32 cellular contexts compared by ENCODE assay signal in genomic region chr1:43140010-43140409, GRCh38. TPM values are rescaled to one million over a fixed set of nuclear protein-coding genes. Genes with fewer than 3 reads are reported as not detected.
DNase-seq lines count a peak whose midpoint lies in the region; ATAC-seq, FAIRE-seq and TF ChIP-seq lines count a peak whose summit lies in the region.
"Had no signal": no experiment of that assay in that cellular context is flagged by ENCODE, and none has a peak within 500 bp of the region (broad histone marks: within the 10 kb centered on the region; RNA-seq: fewer than 3 reads in every experiment).

No MANE protein-coding gene starts in this region.

- FAIRE-seq in HepG2 (lab: Jason Lieb, UNC) = no peak
- FAIRE-seq: A549, D721Med had no signal

- POLR2A ChIA-PET in HepG2 (lab: Yijun Ruan, JAX) = no interaction called here
- POLR2A ChIA-PET in HEK293 (lab: Yijun Ruan, JAX) = no interaction called here

- no peak for DNase-seq in HepG2 (ENCODE audit: low spot score)
- DNase-seq in right lobe of liver = no peak
- no peak for DNase-seq in testis
- no peak for DNase-seq in NCI-H69 (lab: John Stamatoyannopoulos, UW)
- DNase-seq: 8988T; ACHN; AML-193; BE2C; C1 segment of cervical spinal cord; Caco-2; Calu3; CD4-positive, alpha-beta memory T cell; CD4-positive, alpha-beta T cell; CD4-positive, CD25-positive, alpha-beta regulatory T cell; CD8-positive, alpha-beta memory T cell; CD8-positive, alpha-beta T cell; COR-L47; DMS 273 treated with DMSO at 0.1 percent for 48 hours; DMS153; DMS53; DMS79; DMS79 treated with DMSO at 0.1 percent for 48 hours; DND-41; EL had no signal

- intact Hi-C loops in HepG2 (cut with micrococcal nuclease; ENCODE audit: unreplicated experiment) = no loop called here
- intact Hi-C loops in right lobe of liver (cut with DNase I) = no loop called here
- intact Hi-C loops in testis (cut with DNase I; ENCODE audit: low total_unique reads) = no loop called here

- TF ChIP-seq CTCF in HepG2 (CRISPR knock-in tag; IDR thresholded peaks at IDR 0.05) (no peak), right lobe of liver (IDR thresholded peaks at IDR 0.05) (no peak), HEK293 (tag by site-specific recombination; IDR thresholded peaks at IDR 0.05) (no peak), testis (IDR thresholded peaks at IDR 0.05) (no peak)

- H3K36me3 ChIP-seq in HepG2 (replicated peaks in 1 of 2; ENCODE audit: control insufficient read depth in 1 of 2, insufficient read depth in 2 of 2, low read length in 2 of 2) (no peaks in the 10 kb centered on the region), right lobe of liver (no peaks in the 10 kb centered on the region), HEK293 (ENCODE audit: control insufficient read depth in 2 of 2, insufficient read depth in 1 of 2, low read length in 2 of 2) (peaks cover 0 to under 1% of the 10 kb centered on the region in 2 experiments; a peak in 1 of 3 replicates), testis (ENCODE audit: low read depth, missing control alignments) (no peaks in the 10 kb centered on the region)
- H3K36me3 ChIP-seq: BE2C; BLaER1; BLaER1 treated with 17β-estradiol and CSF1 and Interleukin-3, amounts not matched to agents 10 nM and 100 nM had no signal

- H3K27ac ChIP-seq in HepG2 (ENCODE audit: extremely low read length, insufficient read depth, low read length) (no peak overlapping the region), right lobe of liver (no peak overlapping the region), HEK293 (ENCODE audit: extremely low read depth, low read depth, low read length) (no peak overlapping the region), testis (peak overlapping the region; percentile 51 to 63)
- H3K27ac ChIP-seq: 22Rv1; A549; BLaER1; BLaER1 treated with 17β-estradiol and CSF1 and Interleukin-3, amounts not matched to agents 10 nM and 100 nM; C4-2B had no signal

- H4K20me1 ChIP-seq in HepG2 (ENCODE audit: insufficient read depth, low read length) = no peaks in the 10 kb centered on the region; the same call in 1 of the 2 replicates
- H4K20me1 ChIP-seq: BLaER1; BLaER1 treated with 17β-estradiol and CSF1 and Interleukin-3, amounts not matched to agents 10 nM and 100 nM had no signal

- H3K4me3 ChIP-seq in HepG2 (replicated peaks in 1 of 3; ENCODE audit: insufficient read depth in 1 of 3, low read depth in 2 of 3, low read length in 3 of 3) = no peak overlapping the region
- H3K4me3 ChIP-seq in right lobe of liver = no peak overlapping the region
- no peak overlapping the region for H3K4me3 ChIP-seq in HEK293 (ENCODE audit: low read depth, low read length)
- no peak overlapping the region for H3K4me3 ChIP-seq in testis
- H3K4me3 ChIP-seq: A549; BLaER1; BLaER1 treated with 17β-estradiol and CSF1 and Interleukin-3, amounts not matched to agents 10 nM and 100 nM had no signal

- H3K4me1 ChIP-seq in HepG2 (ENCODE audit: insufficient read depth, low read length) (0 out of 2 replicates have a peak, but pooled peaks cover 7% of the 10 kb centered on the region), right lobe of liver (no peaks in the 10 kb centered on the region), HEK293 (ENCODE audit: control insufficient read depth, insufficient read depth, low read length) (no peaks in the 10 kb centered on the region), testis (peaks cover 12% of the 10 kb centered on the region)
- H3K4me1 ChIP-seq: BE2C, BLaER1, Caco-2 had no signal

- ATAC-seq in HepG2 (no peak), right lobe of liver (no peak), GM21360 (IDR thresholded peaks at IDR 0.05; ENCODE audit: unreplicated experiment) (no peak)
- ATAC-seq: A549; CD8-positive, alpha-beta T cell had no signal

- no peak overlapping the region for H3K9ac ChIP-seq in HepG2 (ENCODE audit: insufficient read depth, low read depth, low read length)
- H3K9ac ChIP-seq: BLaER1; BLaER1 treated with 17β-estradiol and CSF1 and Interleukin-3, amounts not matched to agents 10 nM and 100 nM had no signal

- CTCF ChIA-PET in HepG2 (lab: Yijun Ruan, JAX; ENCODE audit: low intra/inter-chr PET ratio, low total read pairs) (no interaction called here), HEK293 (lab: Yijun Ruan, JAX) (no interaction called here)

- no peaks in the 10 kb centered on the region for H3K79me2 ChIP-seq in HepG2 (ENCODE audit: insufficient read depth, low read length)

- TF ChIP-seq EP300 in HepG2 (IDR thresholded peaks at IDR 0.05; ENCODE audit: low read depth in 2 of 2, low read length in 2 of 2) = no peak
- no peak for TF ChIP-seq EP300 in HepG2 (CRISPR knock-in tag; IDR thresholded peaks at IDR 0.05; ENCODE audit: borderline replicate concordance)

- TF ChIP-seq POLR2A in HepG2 (IDR thresholded peaks at IDR 0.05; ENCODE audit: insufficient read depth in 1 of 2, low read depth in 2 of 2, low read length in 2 of 2) = no peak
- no peak for TF ChIP-seq POLR2A in right lobe of liver (IDR thresholded peaks at IDR 0.05)
- TF ChIP-seq POLR2A in testis (IDR thresholded peaks at IDR 0.05) = no peak

- no peak overlapping the region for H2AFZ ChIP-seq in HepG2 (ENCODE audit: low read length)

- H3K9me3 ChIP-seq in HepG2 (ENCODE audit: low read length) (peaks cover 7% of the 10 kb centered on the region), right lobe of liver (no peaks in the 10 kb centered on the region), HEK293 (ENCODE audit: control insufficient read depth, insufficient read depth, low read depth, low read length) (no peaks in the 10 kb centered on the region), testis (no peaks in the 10 kb centered on the region)
- H3K9me3 ChIP-seq: A549, BE2C, BLaER1 had no signal

- TF ChIP-seq RAD21 in HepG2 (CRISPR knock-in tag; IDR thresholded peaks at IDR 0.05) = no peak

- no TSS peak for BruUV-seq in HepG2 (replicated peaks; lab: Mats Ljungman, UMichigan)

- in situ Hi-C loops in HepG2 (cut with HindIII; ENCODE audit: extremely low pct_ligation_motif_present, low pct_unique_long_range_greater_than_20kb) = no loop called here

- H3K4me2 ChIP-seq in HepG2 (ENCODE audit: low read depth, low read length) = no peak overlapping the region
- H3K4me2 ChIP-seq: A549; BLaER1; BLaER1 treated with 17β-estradiol and CSF1 and Interleukin-3, amounts not matched to agents 10 nM and 100 nM had no signal

- H3K27me3 ChIP-seq in HepG2 (ENCODE audit: control insufficient read depth in 1 of 2, insufficient read depth in 2 of 2, low read length in 2 of 2) = no peaks in the 10 kb centered on the region
- no peaks in the 10 kb centered on the region for H3K27me3 ChIP-seq in right lobe of liver
- H3K27me3 ChIP-seq in testis = no peaks in the 10 kb centered on the region
- H3K27me3 ChIP-seq: BE2C; BLaER1; BLaER1 treated with 17β-estradiol and CSF1 and Interleukin-3, amounts not matched to agents 10 nM and 100 nM had no signal

RNA-seq across cellular contexts. Expression of gene EBNA1BP2, which starts 32.1 kb away (rescaled TPM):
- total RNA-seq in HepG2 (2016; rRNA removed; fragmentation: Illumina TruSeq; extraction: Trizol) = 102 and 134 TPM in 2 replicates
- 16.7 and 17.1 TPM in 2 replicates for total RNA-seq in HepG2 (2016; cell fraction: cytosol; rRNA removed; fragmentation: Illumina TruSeq; extraction: Trizol; ENCODE audit: low read depth)
- 105 and 136 TPM in 2 replicates for total RNA-seq in HepG2 (2016; cell fraction: insoluble cytoplasmic fraction; rRNA removed; fragmentation: Illumina TruSeq; extraction: Trizol)
- 31.7 and 33.4 TPM in 2 replicates for total RNA-seq in HepG2 (2016; cell fraction: membrane; rRNA removed; fragmentation: Illumina TruSeq; extraction: Trizol)
- total RNA-seq in HepG2 (2016; cell fraction: nucleus; rRNA removed; fragmentation: Illumina TruSeq; extraction: Trizol) = 41.1 and 51.6 TPM in 2 replicates
- 24.7 and 27.1 TPM in 2 replicates for polyA plus RNA-seq in HepG2 (2011; rRNA removed)
- 24.4 and 26.5 TPM in 2 replicates for polyA plus RNA-seq in HepG2 (2011; cell fraction: cytosol; rRNA removed)
- 21.8 and 28.1 TPM in 2 replicates for polyA plus RNA-seq in HepG2 (2011; cell fraction: nucleus; rRNA removed)
- 40.9 and 45.7 TPM in 2 replicates for polyA plus RNA-seq in HepG2 (2012)
- polyA plus RNA-seq in HepG2 (2016; cell fraction: cytosol; fragmentation: Illumina TruSeq; extraction: Trizol; ENCODE audit: low read depth) = 18.1 TPM in 2 replicates
- 152 and 154 TPM in 2 replicates for polyA plus RNA-seq in HepG2 (2016; cell fraction: insoluble cytoplasmic fraction; fragmentation: Illumina TruSeq; extraction: Trizol; ENCODE audit: low read depth)
- 27.7 and 29.2 TPM in 2 replicates for polyA plus RNA-seq in HepG2 (2016; cell fraction: membrane; fragmentation: Illumina TruSeq; extraction: Trizol; ENCODE audit: low read depth)
- polyA plus RNA-seq in HepG2 (2016; cell fraction: nucleus; fragmentation: Illumina TruSeq; extraction: Trizol; ENCODE audit: insufficient read depth, low read depth) = 78.7 and 80.9 TPM in 2 replicates
- 14.2 and 38.3 TPM in 2 replicates for polyA minus RNA-seq in HepG2 (2011; rRNA and poly(A)+ RNA removed; ENCODE audit: low replicate concordance)
- 8.6 and 11.5 TPM in 2 replicates for polyA minus RNA-seq in HepG2 (2011; cell fraction: cytosol; rRNA and poly(A)+ RNA removed)
- 33.0 and 36.7 TPM in 2 replicates for polyA minus RNA-seq in HepG2 (2011; cell fraction: nucleus; rRNA and poly(A)+ RNA removed)
- 100 to 1,000 TPM in 1 of 6 experiments, 10 to 100 TPM in 5; 45.7 to 108 (median 61.4) TPM for total RNA-seq in right lobe of liver
- 10 to 100 TPM; 74.0 to 81.7 TPM for total RNA-seq in testis
- polyA plus RNA-seq in testis (ENCODE audit: insufficient read depth, low read depth, low replicate concordance) = 87.9 TPM

RNA-seq across cellular contexts. Expression of gene CFAP57, which starts 32.1 kb away (rescaled TPM):
- total RNA-seq in HepG2 (2016; rRNA removed; fragmentation: Illumina TruSeq; extraction: Trizol) (0.14 TPM in 1 of 2 replicates, not detected in the other), right lobe of liver (not detected), testis (10 to 100 TPM; 16.6 to 22.9 TPM)
- total RNA-seq in HepG2 (2016; cell fraction: cytosol; rRNA removed; fragmentation: Illumina TruSeq; extraction: Trizol; ENCODE audit: low read depth) = not detected in 2 replicates
- total RNA-seq in HepG2 (2016; cell fraction: insoluble cytoplasmic fraction; rRNA removed; fragmentation: Illumina TruSeq; extraction: Trizol) = 0.06 and 0.15 TPM in 2 replicates
- total RNA-seq in HepG2 (2016; cell fraction: membrane; rRNA removed; fragmentation: Illumina TruSeq; extraction: Trizol) = 0.09 TPM in 1 of 2 replicates, not detected in the other
- not detected in 2 replicates for total RNA-seq in HepG2 (2016; cell fraction: nucleus; rRNA removed; fragmentation: Illumina TruSeq; extraction: Trizol)
- polyA plus RNA-seq in HepG2 (2011; rRNA removed) (0.01 and 0.07 TPM in 2 replicates), testis (ENCODE audit: insufficient read depth, low read depth, low replicate concordance) (38.7 TPM)
- polyA plus RNA-seq in HepG2 (2011; cell fraction: cytosol; rRNA removed) = 0.01 and 0.03 TPM in 2 replicates
- polyA plus RNA-seq in HepG2 (2011; cell fraction: nucleus; rRNA removed) = 0.03 TPM in 1 of 2 replicates, not detected in the other
- polyA plus RNA-seq in HepG2 (2012) = 0.08 and 0.11 TPM in 2 replicates
- polyA plus RNA-seq in HepG2 (2016; cell fraction: cytosol; fragmentation: Illumina TruSeq; extraction: Trizol; ENCODE audit: low read depth) = not detected in 2 replicates
- not detected in 2 replicates for polyA plus RNA-seq in HepG2 (2016; cell fraction: insoluble cytoplasmic fraction; fragmentation: Illumina TruSeq; extraction: Trizol; ENCODE audit: low read depth)
- not detected in 2 replicates for polyA plus RNA-seq in HepG2 (2016; cell fraction: membrane; fragmentation: Illumina TruSeq; extraction: Trizol; ENCODE audit: low read depth)
- not detected in 2 replicates for polyA plus RNA-seq in HepG2 (2016; cell fraction: nucleus; fragmentation: Illumina TruSeq; extraction: Trizol; ENCODE audit: insufficient read depth, low read depth)
- 0.94 TPM in 1 of 2 replicates, not detected in the other for polyA minus RNA-seq in HepG2 (2011; rRNA and poly(A)+ RNA removed; ENCODE audit: low replicate concordance)
- polyA minus RNA-seq in HepG2 (2011; cell fraction: cytosol; rRNA and poly(A)+ RNA removed) = not detected in 2 replicates
- polyA minus RNA-seq in HepG2 (2011; cell fraction: nucleus; rRNA and poly(A)+ RNA removed) = 0.13 TPM in 1 of 2 replicates, not detected in the other
- total RNA-seq: CD4-positive, alpha-beta memory T cell; CD4-positive, alpha-beta T cell; CD4-positive, CD25-positive, alpha-beta regulatory T cell; CD8-positive, alpha-beta T cell had no signal
- polyA plus RNA-seq: CD8-positive, alpha-beta memory T cell had no signal

Comparison
In these comparisons a context has a peak if more than half of its experiments do, and no peak if none do; other contexts are left out.
1. H3K27ac ChIP-seq: peak in testis (2 of 2); none in HepG2 (single experiment), right lobe of liver (0 of 3) and HEK293 (single experiment).
2. RNA of gene CFAP57, which starts 32.1 kb away (total RNA-seq): 16.6 to 22.9 TPM in testis; 0.06 to 0.15 TPM in HepG2 and not detected in right lobe of liver; every median in the first group is over 10 times any median in the second.
3. Of the 63 proteins assayed by ChIP-seq in both HepG2 and HEK293: peak only in HepG2: none; only in HEK293: SETDB1 and SP2; in both: none; in neither: 61.